In the genomic region with DNA sequence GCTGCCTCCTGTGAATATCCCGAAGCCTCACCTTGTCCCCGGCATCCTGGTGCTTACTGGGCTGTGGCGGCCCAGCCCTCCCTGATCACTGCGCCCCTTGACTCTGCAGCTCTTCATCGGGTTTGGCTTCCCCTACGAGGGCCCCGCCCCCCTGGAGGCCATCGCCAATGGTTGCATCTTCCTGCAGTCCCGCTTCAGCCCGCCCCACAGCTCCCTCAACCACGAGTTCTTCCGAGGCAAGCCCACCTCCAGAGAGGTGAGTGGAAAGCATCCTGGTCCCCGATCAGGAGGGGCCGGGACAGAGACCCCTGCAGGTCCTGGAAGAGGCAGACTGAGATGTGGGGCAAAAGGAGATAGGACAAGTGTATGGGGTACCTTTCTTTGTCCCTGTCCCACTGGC, we compare ENCODE assay signal across 19 cellular contexts.
"Had no signal": no experiment of that assay in that cellular context is flagged by ENCODE, and none has a peak within 500 bp of the region (broad histone marks: within the 10 kb centered on the region; RNA-seq: fewer than 3 reads in every experiment).

No MANE protein-coding gene starts in this region.

- H3K27ac ChIP-seq: coronary artery, heart left ventricle, neutrophil, psoas muscle, right lobe of liver, suprapubic skin, thyroid gland, uterus had no signal

- H3K27ac Mint-ChIP-seq: nephron progenitor cell; stimulated activated effector memory CD8-positive, alpha-beta T cell treated with anti-CD3 and anti-CD28 coated beads, Interleukin-12 subunit alpha, Interleukin-12 subunit beta, amount 100 ng/mL, for 72 hours; type B pancreatic cell had no signal

- H3K27me3 ChIP-seq: right lobe of liver, thyroid gland, uterus had no signal

- H3K4me3 ChIP-seq: coronary artery, heart left ventricle, psoas muscle, right lobe of liver, suprapubic skin, thyroid gland, uterus had no signal

- DNase-seq: effector CD4-positive, alpha-beta T cell; heart left ventricle; hippocampal formation; left colon; mammary epithelial cell; naive B cell; nephron progenitor cell; psoas muscle; retina; right lobe of liver; stimulated activated CD4-positive, alpha-beta T cell treated with anti-CD3 and anti-CD28 coated beads, Interleukin-4, amount 100 ng/mL, for 1 hour; thyroid gland; uterus had no signal

- H3K9me3 ChIP-seq: heart left ventricle, neutrophil, psoas muscle, right lobe of liver, suprapubic skin, thyroid gland, uterus had no signal

- H3K4me1 Mint-ChIP-seq: naive B cell; stimulated activated effector memory CD8-positive, alpha-beta T cell treated with anti-CD3 and anti-CD28 coated beads, Interleukin-12 subunit alpha, Interleukin-12 subunit beta, amount 100 ng/mL, for 72 hours had no signal

- H3K4me1 ChIP-seq: heart left ventricle, psoas muscle, right lobe of liver, suprapubic skin, thyroid gland, uterus had no signal

- ATAC-seq: heart left ventricle; left colon; psoas muscle; right lobe of liver; stimulated activated effector memory CD8-positive, alpha-beta T cell treated with anti-CD3 and anti-CD28 coated beads, Interleukin-12 subunit alpha, Interleukin-12 subunit beta, amount 100 ng/mL, for 72 hours; stimulated activated naive CD8-positive, alpha-beta T cell treated with anti-CD3 and anti-CD28 coated beads, Interleukin-15, Interleukin-2, amounts not matched to agents 100 U/mL and 50 U/mL, for 24 hours had no signal

- H3K36me3 Mint-ChIP-seq: naive B cell; stimulated activated effector memory CD8-positive, alpha-beta T cell treated with anti-CD3 and anti-CD28 coated beads, Interleukin-12 subunit alpha, Interleukin-12 subunit beta, amount 100 ng/mL, for 72 hours had no signal

- H3K4me3 Mint-ChIP-seq: naive B cell; nephron progenitor cell; stimulated activated effector memory CD8-positive, alpha-beta T cell treated with anti-CD3 and anti-CD28 coated beads, Interleukin-12 subunit alpha, Interleukin-12 subunit beta, amount 100 ng/mL, for 72 hours; type B pancreatic cell had no signal

- H3K36me3 ChIP-seq: heart left ventricle, neutrophil, right lobe of liver, suprapubic skin, thyroid gland, uterus had no signal

- H3K9me3 Mint-ChIP-seq: naive B cell; nephron progenitor cell; stimulated activated effector memory CD8-positive, alpha-beta T cell treated with anti-CD3 and anti-CD28 coated beads, Interleukin-12 subunit alpha, Interleukin-12 subunit beta, amount 100 ng/mL, for 72 hours; type B pancreatic cell had no signal
